3 cellular contexts compared by ENCODE assay signal in genomic region chr2:80510716-80511115, GRCh38.
"Had no signal": no experiment of that assay in that cellular context is flagged by ENCODE, and none has a peak within 500 bp of the region (broad histone marks: within the 10 kb centered on the region; RNA-seq: fewer than 3 reads in every experiment).

No MANE protein-coding gene starts in this region.

- DNase-seq: GDM1, GF-D8 had no signal

- H3K4me3 ChIP-seq: GM12878 had no signal

- ATAC-seq: GM12878 had no signal
